Comparison of ENCODE assay signal across 21 cellular contexts in the genomic region with DNA sequence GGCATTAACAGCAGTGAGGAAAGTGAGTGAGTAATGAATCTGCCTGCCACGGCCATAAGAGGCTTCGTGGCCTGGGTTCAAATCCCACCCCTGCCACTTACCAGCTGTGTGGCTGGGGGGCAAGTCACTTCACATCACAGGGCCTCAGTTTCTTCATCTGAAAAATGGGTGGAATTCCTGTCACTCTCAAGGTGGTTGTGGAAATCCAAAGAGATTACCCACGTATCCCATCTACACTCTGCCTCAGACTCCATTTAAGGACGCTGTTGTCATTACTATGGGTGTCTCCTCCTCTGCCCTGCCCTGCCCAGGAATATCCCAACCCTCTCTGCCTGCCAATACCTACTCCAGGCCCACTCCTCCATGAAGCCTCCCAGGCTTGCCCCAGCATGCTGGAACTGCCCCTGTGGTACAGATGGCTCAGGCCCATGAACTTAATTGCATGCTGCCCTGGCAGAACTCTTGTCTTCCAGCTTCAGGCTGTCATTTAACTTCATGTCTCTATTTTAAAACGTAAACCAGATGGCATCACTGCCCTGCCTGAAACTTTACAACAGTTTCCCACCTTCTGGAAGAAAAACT. TPM values are rescaled to one million over a fixed set of nuclear protein-coding genes. Genes with fewer than 3 reads are reported as not detected.
DNase-seq lines count a peak whose midpoint lies in the region; ATAC-seq and TF ChIP-seq lines count a peak whose summit lies in the region.
"Had no signal": no experiment of that assay in that cellular context is flagged by ENCODE, and none has a peak within 500 bp of the region (broad histone marks: within the 10 kb centered on the region; RNA-seq: fewer than 3 reads in every experiment).

No MANE protein-coding gene starts in this region.

- peaks cover 22% of the 10 kb centered on the region for H4K20me1 ChIP-seq in osteoblast (ENCODE audit: insufficient read depth, low read length)

- peak overlapping the region; percentile 57 for H3K27ac Mint-ChIP-seq in activated T-cell treated with anti-CD3 and anti-CD28 coated beads, Interleukin-2, amount 50 U/mL, for 24 hours
- peak overlapping the region in 3 of 5 experiments; percentile 51 to 74 (median 66) for H3K27ac Mint-ChIP-seq in brain
- H3K27ac Mint-ChIP-seq: T-helper 1 cell treated with Interleukin-12 subunit alpha and Interleukin-12 subunit beta and Interleukin-4 antibody, amounts not matched to agents 30 μg/mL and 1 μg/mL, for 36 hours had no signal

- TF ChIP-seq CTCF in brain (conservative IDR thresholded peaks at IDR 0.05) (no peak), osteoblast (IDR thresholded peaks at IDR 0.05; ENCODE audit: extremely low read depth, low read depth, low read length) (no peak)

- ATAC-seq in activated T-cell treated with anti-CD3 and anti-CD28 coated beads, Interleukin-2, amount 50 U/mL, for 4 hours: no peak
- ATAC-seq in left lobe of liver: no peak
- no peak for ATAC-seq in HG02678 (IDR thresholded peaks at IDR 0.05; ENCODE audit: unreplicated experiment)

- peaks cover 54% of the 10 kb centered on the region for H3K79me2 ChIP-seq in osteoblast (ENCODE audit: insufficient read depth, low read length)

- H3K4me3 ChIP-seq in osteoblast (ENCODE audit: insufficient read depth, low read length): no peak overlapping the region
- H3K4me3 ChIP-seq: HAP-1 had no signal

- peaks cover 37% of the 10 kb centered on the region for H3K36me3 ChIP-seq in osteoblast (ENCODE audit: insufficient read depth, low read length)

- no peak overlapping the region for H2AFZ ChIP-seq in osteoblast (ENCODE audit: low read length)

- no peak overlapping the region for H3K4me2 ChIP-seq in osteoblast (ENCODE audit: insufficient read depth, low read length)

- DNase-seq in activated T-cell treated with anti-CD3 and anti-CD28 coated beads, Interleukin-2, amount 50 U/mL, for 24 hours: no peak
- no peak for DNase-seq in activated T-cell treated with anti-CD3 and anti-CD28 coated beads, Interleukin-2, amount 50 U/mL, for 4 hours
- DNase-seq in osteoblast (ENCODE audit: insufficient read length, low spot score, missing footprints) (peak; percentile 71), left lobe of liver (ENCODE audit: low spot score) (no peak)
- DNase-seq: activated naive CD4-positive, alpha-beta T cell; cerebellar nuclear complex; DMS153; effector CD8-positive, alpha-beta T cell; GF-D8; midbrain; NCI-H1436 treated with DMSO at 0.1 percent for 48 hours; NCI-H2171 treated with DMSO at 0.1 percent for 48 hours; NCI-H774; OCI-M1; SIG-M5; substantia nigra had no signal

- peaks cover 24% of the 10 kb centered on the region for H3K4me1 Mint-ChIP-seq in activated T-cell treated with anti-CD3 and anti-CD28 coated beads, Interleukin-2, amount 50 U/mL, for 24 hours (ENCODE audit: low read depth)
- H3K4me1 Mint-ChIP-seq in activated T-cell treated with anti-CD3 and anti-CD28 coated beads, Interleukin-2, amount 50 U/mL, for 4 hours (ENCODE audit: low read depth): peaks cover 17% of the 10 kb centered on the region
- H3K4me1 Mint-ChIP-seq in brain: peaks cover 32% of the 10 kb centered on the region

- H3K9me3 Mint-ChIP-seq in activated T-cell treated with anti-CD3 and anti-CD28 coated beads, Interleukin-2, amount 50 U/mL, for 24 hours: no peaks in the 10 kb centered on the region
- no peaks in the 10 kb centered on the region for H3K9me3 Mint-ChIP-seq in activated T-cell treated with anti-CD3 and anti-CD28 coated beads, Interleukin-2, amount 50 U/mL, for 4 hours
- peaks cover 0 to 4% (median 0%) of the 10 kb centered on the region in 5 experiments for H3K9me3 Mint-ChIP-seq in brain
- H3K9me3 Mint-ChIP-seq: T-helper 1 cell treated with Interleukin-12 subunit alpha and Interleukin-12 subunit beta and Interleukin-4 antibody, amounts not matched to agents 30 μg/mL and 1 μg/mL, for 36 hours had no signal

- H3K27ac ChIP-seq in osteoblast (ENCODE audit: low read depth, low read length): no peak overlapping the region
- H3K27ac ChIP-seq: VCaP had no signal

- peaks cover 27% of the 10 kb centered on the region for H3K4me1 ChIP-seq in osteoblast (ENCODE audit: insufficient read depth, low read length)

- peaks cover 26% of the 10 kb centered on the region for H3K36me3 Mint-ChIP-seq in activated T-cell treated with anti-CD3 and anti-CD28 coated beads, Interleukin-2, amount 50 U/mL, for 24 hours (ENCODE audit: low read depth)
- H3K36me3 Mint-ChIP-seq in activated T-cell treated with anti-CD3 and anti-CD28 coated beads, Interleukin-2, amount 50 U/mL, for 4 hours (ENCODE audit: insufficient read depth): peaks cover 15% of the 10 kb centered on the region
- H3K36me3 Mint-ChIP-seq in brain: peaks cover 46% of the 10 kb centered on the region

- H3K27me3 Mint-ChIP-seq in activated T-cell treated with anti-CD3 and anti-CD28 coated beads, Interleukin-2, amount 50 U/mL, for 24 hours: no peaks in the 10 kb centered on the region
- H3K27me3 Mint-ChIP-seq in activated T-cell treated with anti-CD3 and anti-CD28 coated beads, Interleukin-2, amount 50 U/mL, for 4 hours (ENCODE audit: low read depth): no peaks in the 10 kb centered on the region
- peaks cover 7% of the 10 kb centered on the region for H3K27me3 Mint-ChIP-seq in brain

- no peaks in the 10 kb centered on the region for H3K27me3 ChIP-seq in osteoblast (ENCODE audit: insufficient read depth, low read length)

- no peak overlapping the region for H3K4me3 Mint-ChIP-seq in activated T-cell treated with anti-CD3 and anti-CD28 coated beads, Interleukin-2, amount 50 U/mL, for 24 hours
- H3K4me3 Mint-ChIP-seq in activated T-cell treated with anti-CD3 and anti-CD28 coated beads, Interleukin-2, amount 50 U/mL, for 4 hours: no peak overlapping the region
- H3K4me3 Mint-ChIP-seq in brain: peak overlapping the region in 1 of 5 experiments; percentile 18
- H3K4me3 Mint-ChIP-seq: T-helper 1 cell treated with Interleukin-12 subunit alpha and Interleukin-12 subunit beta and Interleukin-4 antibody, amounts not matched to agents 30 μg/mL and 1 μg/mL, for 36 hours had no signal

- H3K9me3 ChIP-seq in osteoblast (ENCODE audit: low read depth, low read length): no peaks in the 10 kb centered on the region
- H3K9me3 ChIP-seq: HAP-1 had no signal

RNA-seq across cellular contexts. Expression of a gene that starts 3.1 kb away (rescaled TPM):
- 10 to 100 TPM; 42.5 to 49.8 (median 44.3) TPM for total RNA-seq in activated T-cell treated with anti-CD3 and anti-CD28 coated beads, Interleukin-2, amount 50 U/mL, for 4 hours
- 137 TPM for polyA plus RNA-seq in brain (ENCODE audit: insufficient read depth, low read depth, low replicate concordance)
- total RNA-seq in osteoblast (114 and 115 TPM in 2 replicates), left lobe of liver (28.2 TPM)

RNA-seq across cellular contexts. Expression of a gene that starts 17.7 kb away (rescaled TPM):
- total RNA-seq in activated T-cell treated with anti-CD3 and anti-CD28 coated beads, Interleukin-2, amount 50 U/mL, for 4 hours: under 1 TPM in 1 of 3 donors, not detected in 2; 0.19 TPM
- polyA plus RNA-seq in brain (ENCODE audit: insufficient read depth, low read depth, low replicate concordance): 1.5 TPM
- total RNA-seq in osteoblast: 0.72 and 0.88 TPM in 2 replicates
- total RNA-seq in left lobe of liver: 0.13 TPM

RNA-seq across cellular contexts. Expression of a gene that starts 25.4 kb away (rescaled TPM):
- total RNA-seq in activated T-cell treated with anti-CD3 and anti-CD28 coated beads, Interleukin-2, amount 50 U/mL, for 4 hours: 100 to 1,000 TPM; 119 to 128 (median 120) TPM
- 154 TPM for polyA plus RNA-seq in brain (ENCODE audit: insufficient read depth, low read depth, low replicate concordance)
- total RNA-seq in osteoblast (65.1 and 70.9 TPM in 2 replicates), left lobe of liver (70.7 TPM)

RNA-seq across cellular contexts. Expression of a gene that starts 36.5 kb away (rescaled TPM):
- 10 to 100 TPM; 92.5 to 96.3 (median 94.6) TPM for total RNA-seq in activated T-cell treated with anti-CD3 and anti-CD28 coated beads, Interleukin-2, amount 50 U/mL, for 4 hours
- polyA plus RNA-seq in brain (ENCODE audit: insufficient read depth, low read depth, low replicate concordance): 627 TPM
- total RNA-seq in osteoblast: 40.1 and 41.6 TPM in 2 replicates
- total RNA-seq in left lobe of liver: 101 TPM

RNA-seq across cellular contexts. Expression of a gene that starts 59.7 kb away (rescaled TPM):
- 100 to 1,000 TPM; 171 to 213 (median 197) TPM for total RNA-seq in activated T-cell treated with anti-CD3 and anti-CD28 coated beads, Interleukin-2, amount 50 U/mL, for 4 hours
- 287 TPM for polyA plus RNA-seq in brain (ENCODE audit: insufficient read depth, low read depth, low replicate concordance)
- 138 and 167 TPM in 2 replicates for total RNA-seq in osteoblast
- total RNA-seq in left lobe of liver: 32.4 TPM
